In the genomic region with DNA sequence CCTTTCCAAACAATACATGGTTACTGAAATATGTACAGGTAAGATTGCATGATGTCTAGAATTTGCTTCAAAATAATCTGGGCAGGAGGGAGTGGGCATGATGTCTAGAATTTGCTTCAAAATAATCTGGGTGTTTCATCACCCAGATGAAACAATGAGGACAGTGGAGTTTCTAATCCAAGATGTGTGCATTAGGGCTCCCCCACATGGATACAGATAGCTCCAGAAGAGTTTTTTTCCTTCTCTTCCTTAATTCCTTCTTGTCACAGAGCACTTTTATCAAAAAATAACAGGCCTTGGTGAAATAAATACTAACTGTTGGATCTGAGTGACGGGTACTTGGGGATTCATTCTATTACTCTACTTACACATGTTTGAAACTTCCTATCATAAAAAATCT, we compare ENCODE assay signal across 1 cellular context.
TF ChIP-seq lines count a peak whose summit lies in the region.

No MANE protein-coding gene starts in this region.

TF ChIP-seq in HEK293, 187 proteins besides CTCF, POLR2A, EP300 and RAD21 (continued from another document):
- TF ChIP-seq, protein P1, sequence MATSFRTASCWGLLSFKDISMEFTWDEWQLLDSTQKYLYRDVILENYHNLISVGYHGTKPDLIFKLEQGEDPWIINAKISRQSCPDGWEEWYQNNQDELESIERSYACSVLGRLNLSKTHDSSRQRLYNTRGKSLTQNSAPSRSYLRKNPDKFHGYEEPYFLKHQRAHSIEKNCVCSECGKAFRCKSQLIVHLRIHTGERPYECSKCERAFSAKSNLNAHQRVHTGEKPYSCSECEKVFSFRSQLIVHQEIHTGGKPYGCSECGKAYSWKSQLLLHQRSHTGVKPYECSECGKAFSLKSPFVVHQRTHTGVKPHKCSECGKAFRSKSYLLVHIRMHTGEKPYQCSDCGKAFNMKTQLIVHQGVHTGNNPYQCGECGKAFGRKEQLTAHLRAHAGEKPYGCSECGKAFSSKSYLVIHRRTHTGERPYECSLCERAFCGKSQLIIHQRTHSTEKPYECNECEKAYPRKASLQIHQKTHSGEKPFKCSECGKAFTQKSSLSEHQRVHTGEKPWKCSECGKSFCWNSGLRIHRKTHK (tag by site-specific recombination; IDR thresholded peaks at IDR 0.05) = peak; percentile 88
- TF ChIP-seq, protein P2, sequence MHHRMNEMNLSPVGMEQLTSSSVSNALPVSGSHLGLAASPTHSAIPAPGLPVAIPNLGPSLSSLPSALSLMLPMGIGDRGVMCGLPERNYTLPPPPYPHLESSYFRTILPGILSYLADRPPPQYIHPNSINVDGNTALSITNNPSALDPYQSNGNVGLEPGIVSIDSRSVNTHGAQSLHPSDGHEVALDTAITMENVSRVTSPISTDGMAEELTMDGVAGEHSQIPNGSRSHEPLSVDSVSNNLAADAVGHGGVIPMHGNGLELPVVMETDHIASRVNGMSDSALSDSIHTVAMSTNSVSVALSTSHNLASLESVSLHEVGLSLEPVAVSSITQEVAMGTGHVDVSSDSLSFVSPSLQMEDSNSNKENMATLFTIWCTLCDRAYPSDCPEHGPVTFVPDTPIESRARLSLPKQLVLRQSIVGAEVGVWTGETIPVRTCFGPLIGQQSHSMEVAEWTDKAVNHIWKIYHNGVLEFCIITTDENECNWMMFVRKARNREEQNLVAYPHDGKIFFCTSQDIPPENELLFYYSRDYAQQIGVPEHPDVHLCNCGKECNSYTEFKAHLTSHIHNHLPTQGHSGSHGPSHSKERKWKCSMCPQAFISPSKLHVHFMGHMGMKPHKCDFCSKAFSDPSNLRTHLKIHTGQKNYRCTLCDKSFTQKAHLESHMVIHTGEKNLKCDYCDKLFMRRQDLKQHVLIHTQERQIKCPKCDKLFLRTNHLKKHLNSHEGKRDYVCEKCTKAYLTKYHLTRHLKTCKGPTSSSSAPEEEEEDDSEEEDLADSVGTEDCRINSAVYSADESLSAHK (tag by site-specific recombination; IDR thresholded peaks at IDR 0.05) = no peak
- no peak for TF ChIP-seq YY2 (tag by site-specific recombination; IDR thresholded peaks at IDR 0.05)
